ENCODE assay signal across 1 cellular context in the genomic region with DNA sequence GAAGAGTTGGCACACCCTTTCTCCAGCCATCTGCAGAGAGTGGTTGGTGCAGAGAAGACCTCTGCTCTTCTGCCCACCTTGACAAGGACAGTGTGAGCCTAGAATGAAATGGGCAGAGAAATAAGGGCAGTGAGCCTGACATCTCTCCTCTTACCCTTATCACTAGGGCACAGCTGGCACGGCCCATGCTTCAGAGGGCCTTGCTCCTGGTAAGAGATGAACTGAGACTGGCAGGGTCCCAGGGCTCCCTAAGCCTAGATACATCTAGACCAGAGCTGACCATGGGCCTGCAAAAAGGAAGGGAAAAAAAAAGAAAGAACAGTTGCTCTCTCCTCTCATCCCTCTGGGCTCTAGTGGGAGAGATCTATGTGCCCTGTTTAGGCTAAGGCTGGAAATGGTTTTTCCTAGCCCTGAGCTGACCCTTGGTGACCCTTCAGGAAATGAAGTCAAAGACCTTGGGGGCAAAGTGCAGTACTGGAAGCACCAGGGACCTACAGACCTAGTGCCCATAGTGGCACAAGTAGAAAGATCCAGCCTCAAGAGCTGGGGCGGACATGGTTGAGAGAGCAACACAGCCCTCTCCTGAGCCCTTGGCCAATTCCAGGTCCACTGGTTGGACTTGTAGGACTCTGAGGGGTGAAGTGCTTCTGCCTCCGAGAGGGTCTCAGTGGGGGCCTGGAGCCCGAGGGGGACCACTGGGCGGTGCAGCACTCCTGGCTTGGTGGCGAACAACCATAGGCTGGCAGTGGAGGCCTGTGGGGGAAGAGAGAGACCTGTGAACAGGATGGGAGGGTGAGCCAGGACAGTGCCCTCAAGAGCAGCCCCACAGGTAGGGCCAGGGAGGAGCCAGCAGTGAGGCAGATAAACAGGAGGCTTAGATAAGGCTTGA.
TF ChIP-seq lines count a peak whose summit lies in the region.

No MANE protein-coding gene starts in this region.

TF ChIP-seq in H1, 55 proteins besides CTCF, POLR2A, EP300 and RAD21:
- TF ChIP-seq POLR2AphosphoS5 (IDR thresholded peaks at IDR 0.05; ENCODE audit: low read depth, low read length) (peak; percentile 28; the same call in 1 of the 2 replicates), EZH2 (IDR thresholded peaks at IDR 0.05; ENCODE audit: low read depth, low read length, severe bottlenecking) (no peak)
